ENCODE assay signal across 18 cellular contexts in genomic region chr17:4744999-4745969, GRCh38. TPM values are rescaled to one million over a fixed set of nuclear protein-coding genes. Genes with fewer than 3 reads are reported as not detected.
DNase-seq lines count a peak whose midpoint lies in the region; ATAC-seq and TF ChIP-seq lines count a peak whose summit lies in the region.
"Had no signal": no experiment of that assay in that cellular context is flagged by ENCODE, and none has a peak within 500 bp of the region (broad histone marks: within the 10 kb centered on the region; RNA-seq: fewer than 3 reads in every experiment).

No MANE protein-coding gene starts in this region.

- peaks cover 7% of the 10 kb centered on the region for H3K4me1 Mint-ChIP-seq in chondrocyte (ENCODE audit: low read depth)

- no peaks in the 10 kb centered on the region for H3K9me3 ChIP-seq in right atrium auricular region
- no peaks in the 10 kb centered on the region for H3K9me3 ChIP-seq in thyroid gland
- H3K9me3 ChIP-seq: ovary, Peyer's patch had no signal

- H3K4me3 Mint-ChIP-seq in chondrocyte (ENCODE audit: unreplicated experiment), result peak overlapping the region; percentile 42

- TF ChIP-seq CTCF in right atrium auricular region (IDR thresholded peaks at IDR 0.05), result no peak
- peak; percentile 25 for TF ChIP-seq CTCF in chondrocyte (IDR thresholded peaks at IDR 0.05)
- TF ChIP-seq CTCF in thyroid gland (IDR thresholded peaks at IDR 0.05), result no peak

- H3K27ac ChIP-seq in right atrium auricular region (no peak overlapping the region), thyroid gland (no peak overlapping the region)
- H3K27ac ChIP-seq: ovary, Peyer's patch had no signal

- H3K4me1 ChIP-seq in right atrium auricular region (peaks cover 0 to 20% of the 10 kb centered on the region in 2 donors), thyroid gland (peaks cover 0 to 8% of the 10 kb centered on the region in 2 donors)

- H3K27me3 ChIP-seq in right atrium auricular region (peaks cover 5 to 14% of the 10 kb centered on the region in 2 donors), thyroid gland (no peaks in the 10 kb centered on the region)
- H3K27me3 ChIP-seq: ovary had no signal

- no peak for DNase-seq in left cardiac atrium
- DNase-seq in right atrium auricular region (ENCODE audit: low spot score), result no peak
- no peak for DNase-seq in chondrocyte (ENCODE audit: low spot score)
- peak; percentile 81 for DNase-seq in islet precursor cell
- DNase-seq in sciatic nerve (ENCODE audit: low spot score), result no peak
- no peak for DNase-seq in GM03348 (ENCODE audit: low spot score)
- no peak for DNase-seq in thyroid gland
- DNase-seq: activated CD4-positive, CD25-positive, alpha-beta regulatory T cell treated with anti-CD3 and anti-CD28 coated beads, Interleukin-2, amount 50 U/mL, for 72 hours; activated T-cell treated with anti-CD3 and anti-CD28 coated beads for 4 hours; dermis blood vessel endothelial cell; immature natural killer cell; Karpas-422; midbrain; NCI-H1436 treated with DMSO at 0.1 percent for 48 hours; ovary; Peyer's patch had no signal

- no peak overlapping the region for H3K4me3 ChIP-seq in right atrium auricular region
- H3K4me3 ChIP-seq in thyroid gland (replicated peaks in 1 of 3), result no peak overlapping the region
- H3K4me3 ChIP-seq: ovary had no signal

- ATAC-seq in left cardiac atrium, result peak; percentile 21 to 27
- peak; percentile 18 for ATAC-seq in sciatic nerve
- ATAC-seq in GM19035 (IDR thresholded peaks at IDR 0.05; ENCODE audit: unreplicated experiment), result no peak

- H3K9me3 Mint-ChIP-seq in chondrocyte (ENCODE audit: low read depth), result no peaks in the 10 kb centered on the region
- H3K9me3 Mint-ChIP-seq: immature natural killer cell had no signal

- TF ChIP-seq POLR2A in thyroid gland (IDR thresholded peaks at IDR 0.05), result no peak

- no peaks in the 10 kb centered on the region for H3K36me3 ChIP-seq in right atrium auricular region
- H3K36me3 ChIP-seq in thyroid gland, result no peaks in the 10 kb centered on the region
- H3K36me3 ChIP-seq: ovary, Peyer's patch had no signal

- no peak overlapping the region for H3K27ac Mint-ChIP-seq in chondrocyte (ENCODE audit: unreplicated experiment)
- H3K27ac Mint-ChIP-seq: immature natural killer cell had no signal

- 10 to 17% methylated on average over 28 to 41 of the region's 51 CpGs for WGBS in thyroid gland, 2 donors

- no peaks in the 10 kb centered on the region for H3K36me3 Mint-ChIP-seq in chondrocyte (ENCODE audit: low read depth)
- H3K36me3 Mint-ChIP-seq: immature natural killer cell had no signal

- H3K27me3 Mint-ChIP-seq in chondrocyte (ENCODE audit: low read depth), result peaks cover 36% of the 10 kb centered on the region

- intact Hi-C loops in left cardiac atrium (cut with DNase I) (loop anchor here in 1 of 2 donors (5.0 kb wide), 1 partner anchor 42 kb away; the partner anchor contains the start of genes GLTPD2 and VMO1), sciatic nerve (cut with DNase I) (no loop called here), thyroid gland (cut with DNase I) (loop anchor here (5.0 kb wide), 1 partner anchor 42 kb away; the partner anchor contains the start of genes GLTPD2 and VMO1)

RNA-seq across cellular contexts. Expression of gene CXCL16, which starts 5.6 kb away (rescaled TPM):
- total RNA-seq in left cardiac atrium (1 to 10 TPM; 6.5 to 8.2 TPM), right atrium auricular region (10 to 100 TPM in 1 of 2 donors, 1 to 10 TPM in 1; 5.2 to 12.4 TPM), chondrocyte (4.7 to 8.0 TPM (median 5.4 TPM) in 3 replicates), sciatic nerve (30.3 TPM), thyroid gland (10 to 100 TPM in 3 of 4 donors, 1 to 10 TPM in 1; 6.6 to 13.7 (median 12.8) TPM)

RNA-seq across cellular contexts. Expression of gene ZMYND15, which starts 5.7 kb away (rescaled TPM):
- total RNA-seq in left cardiac atrium (under 1 TPM; 0.21 to 0.39 TPM), right atrium auricular region (under 1 TPM in 1 of 2 donors, not detected in 1; 0.31 TPM), chondrocyte (0.23 to 0.48 TPM (median 0.45 TPM) in 3 replicates), sciatic nerve (3.3 TPM), thyroid gland (under 1 TPM; 0.29 to 0.44 (median 0.37) TPM)
- total RNA-seq: dermis blood vessel endothelial cell, H4 had no signal

RNA-seq across cellular contexts. Expression of gene MED11, which starts 14.1 kb away (rescaled TPM):
- 10 to 100 TPM; 16.9 to 17.6 TPM for total RNA-seq in left cardiac atrium
- 10 to 100 TPM; 25.1 to 31.2 TPM for total RNA-seq in right atrium auricular region
- total RNA-seq in chondrocyte, result 14.6 to 21.3 TPM (median 16.9 TPM) in 3 replicates
- 14.3 TPM for total RNA-seq in sciatic nerve
- 10 to 100 TPM; 37.3 to 54.7 (median 41.3) TPM for total RNA-seq in thyroid gland

RNA-seq across cellular contexts. Expression of gene TM4SF5, which starts 26.4 kb away (rescaled TPM):
- not detected for total RNA-seq in left cardiac atrium
- total RNA-seq in right atrium auricular region, result not detected
- total RNA-seq in chondrocyte, result not detected in 3 replicates
- not detected for total RNA-seq in sciatic nerve
- total RNA-seq in thyroid gland, result not detected
- total RNA-seq: dermis blood vessel endothelial cell, H4 had no signal

RNA-seq across cellular contexts. Expression of gene ARRB2, which starts 34.9 kb away (rescaled TPM):
- total RNA-seq in left cardiac atrium (10 to 100 TPM; 30.7 to 43.5 TPM), right atrium auricular region (10 to 100 TPM in 1 of 2 donors, 1 to 10 TPM in 1; 9.0 to 22.9 TPM), chondrocyte (7.1 to 11.8 TPM (median 7.2 TPM) in 3 replicates), sciatic nerve (107 TPM), thyroid gland (10 to 100 TPM in 3 of 4 donors, 1 to 10 TPM in 1; 8.4 to 20.6 (median 14.4) TPM)
